Comparison of ENCODE assay signal across 1 cellular context in genomic region chr1:23492776-23493175, GRCh38. TPM values are rescaled to one million over a fixed set of nuclear protein-coding genes. Genes with fewer than 3 reads are reported as not detected.
"Had no signal": no experiment of that assay in that cellular context is flagged by ENCODE, and none has a peak within 500 bp of the region (broad histone marks: within the 10 kb centered on the region; RNA-seq: fewer than 3 reads in every experiment).

No MANE protein-coding gene starts in this region.

RNA-seq across cellular contexts. Expression of gene ASAP3, which starts 8.8 kb away (rescaled TPM):
- total RNA-seq: natural killer cell treated with Interleukin-12 subunit alpha and Interleukin-12 subunit beta and Interleukin-15 and Interleukin-18, amount 100 ng/mL, for 72 hours had no signal
